20 cellular contexts compared by ENCODE assay signal in genomic region chr12:18581232-18581962, GRCh38.
DNase-seq lines count a peak whose midpoint lies in the region; ATAC-seq, FAIRE-seq and TF ChIP-seq lines count a peak whose summit lies in the region.
"Had no signal": no experiment of that assay in that cellular context is flagged by ENCODE, and none has a peak within 500 bp of the region (broad histone marks: within the 10 kb centered on the region; RNA-seq: fewer than 3 reads in every experiment).

No MANE protein-coding gene starts in this region.

- H3K36me3 ChIP-seq in HepG2 (replicated peaks in 1 of 2; ENCODE audit: control insufficient read depth in 1 of 2, insufficient read depth in 2 of 2, low read length in 2 of 2) (no peaks in the 10 kb centered on the region), right lobe of liver (no peaks in the 10 kb centered on the region), adipocyte (ENCODE audit: control insufficient read depth, insufficient read depth, low read length, severe bottlenecking) (no peaks in the 10 kb centered on the region), upper lobe of left lung (no peaks in the 10 kb centered on the region)
- H3K36me3 ChIP-seq: HAP-1 had no signal

- TF ChIP-seq EP300 in HepG2 (IDR thresholded peaks at IDR 0.05; ENCODE audit: low read depth in 2 of 2, low read length in 2 of 2): no peak
- TF ChIP-seq EP300 in HepG2 (CRISPR knock-in tag; IDR thresholded peaks at IDR 0.05; ENCODE audit: borderline replicate concordance): no peak
- no peak for TF ChIP-seq EP300 in upper lobe of left lung (IDR thresholded peaks at IDR 0.05)

- FAIRE-seq in HepG2 (lab: Jason Lieb, UNC): no peak
- FAIRE-seq: GM19239, H1, HTR-8/SVneo had no signal

- H3K4me1 ChIP-seq in HepG2 (ENCODE audit: insufficient read depth, low read length) (no peaks in the 10 kb centered on the region), right lobe of liver (no peaks in the 10 kb centered on the region), adipocyte (ENCODE audit: control insufficient read depth, insufficient read depth, low read length) (peaks cover 7% of the 10 kb centered on the region), upper lobe of left lung (no peaks in the 10 kb centered on the region)
- H3K4me1 ChIP-seq: HAP-1 had no signal

- no peaks in the 10 kb centered on the region for H3K79me2 ChIP-seq in HepG2 (ENCODE audit: insufficient read depth, low read length)

- H3K4me3 ChIP-seq in HepG2 (replicated peaks in 1 of 3; ENCODE audit: insufficient read depth in 1 of 3, low read depth in 2 of 3, low read length in 3 of 3): no peak overlapping the region
- H3K4me3 ChIP-seq in right lobe of liver: no peak overlapping the region
- H3K4me3 ChIP-seq in adipocyte (ENCODE audit: low read length): no peak overlapping the region
- no peak overlapping the region for H3K4me3 ChIP-seq in fibroblast of mammary gland (ENCODE audit: control insufficient read depth, low read depth, low read length)
- H3K4me3 ChIP-seq in upper lobe of left lung: no peak overlapping the region
- H3K4me3 ChIP-seq: HAP-1 had no signal

- H2AFZ ChIP-seq in HepG2 (ENCODE audit: low read length): no peak overlapping the region

- intact Hi-C loops in HepG2 (cut with micrococcal nuclease; ENCODE audit: unreplicated experiment): no loop called here
- intact Hi-C loops in right lobe of liver (cut with DNase I): no loop called here
- intact Hi-C loops in cardiac septum (cut with DNase I): no loop called here

- BruUV-seq in HepG2 (replicated peaks; lab: Mats Ljungman, UMichigan): no TSS peak

- DNase-seq in HepG2 (ENCODE audit: low spot score): no peak
- no peak for DNase-seq in right lobe of liver
- DNase-seq in adipocyte (ENCODE audit: low read depth): peak; percentile 34
- peak; percentile 19 for DNase-seq in fibroblast of mammary gland (ENCODE audit: low read depth)
- no peak for DNase-seq in NK-92 treated with Interleukin-12 subunit alpha and Interleukin-12 subunit beta, amount 100 ng/mL, for 24 hours (lab: John Stamatoyannopoulos, UW)
- DNase-seq in NCI-H187 (lab: John Stamatoyannopoulos, UW): no peak
- no peak for DNase-seq in upper lobe of left lung
- no peak for DNase-seq in cardiac septum (ENCODE audit: low spot score)
- DNase-seq: ACHN; C1 segment of cervical spinal cord; Calu3; CD4-positive, alpha-beta T cell; DMS 273 treated with DMSO at 0.1 percent for 48 hours; GDM1; HFFc6 had no signal

- H4K20me1 ChIP-seq in HepG2 (ENCODE audit: insufficient read depth, low read length): no peaks in the 10 kb centered on the region

- TF ChIP-seq RAD21 in HepG2 (CRISPR knock-in tag; IDR thresholded peaks at IDR 0.05): no peak

- WGBS in HepG2 (ENCODE audit: low lambda C conversion rate): 0% methylated on average over 2 of the region's 2 CpGs
- 63% methylated on average over 2 of the region's 2 CpGs for WGBS in right lobe of liver (ENCODE audit: insufficient coverage, low coverage, low lambda C conversion rate, missing lambda C conversion rate)
- WGBS in upper lobe of left lung, 2 donors: 60 to 64% methylated on average over 2 of the region's 2 CpGs

- H3K9me3 ChIP-seq in HepG2 (ENCODE audit: low read length) (peaks cover 20% of the 10 kb centered on the region), right lobe of liver (no peaks in the 10 kb centered on the region), adipocyte (ENCODE audit: control insufficient read depth, low read length) (peaks cover 5% of the 10 kb centered on the region), upper lobe of left lung (peaks cover 0 to 6% (median 3%) of the 10 kb centered on the region in 4 donors)
- H3K9me3 ChIP-seq: HAP-1 had no signal

- H3K27ac ChIP-seq in HepG2 (ENCODE audit: extremely low read length, insufficient read depth, low read length): no peak overlapping the region
- no peak overlapping the region for H3K27ac ChIP-seq in right lobe of liver
- H3K27ac ChIP-seq in upper lobe of left lung: no peak overlapping the region
- H3K27ac ChIP-seq: 22Rv1 had no signal

- ATAC-seq in HepG2 (no peak), right lobe of liver (no peak), upper lobe of left lung (ENCODE audit: low FRiP score in 2 of 2) (no peak)

- no peak overlapping the region for H3K4me2 ChIP-seq in HepG2 (ENCODE audit: low read depth, low read length)

- TF ChIP-seq CTCF in HepG2 (CRISPR knock-in tag; IDR thresholded peaks at IDR 0.05) (no peak), right lobe of liver (IDR thresholded peaks at IDR 0.05) (no peak), fibroblast of mammary gland (conservative IDR thresholded peaks at IDR 0.05; ENCODE audit: control insufficient read depth, insufficient read depth, low read depth, low read length) (no peak), upper lobe of left lung (IDR thresholded peaks at IDR 0.05) (no peak)

- POLR2A ChIA-PET in HepG2 (lab: Yijun Ruan, JAX): no interaction called here

- H3K9ac ChIP-seq in HepG2 (ENCODE audit: insufficient read depth, low read depth, low read length) (no peak overlapping the region), adipocyte (ENCODE audit: low read length) (no peak overlapping the region)

- TF ChIP-seq POLR2A in HepG2 (IDR thresholded peaks at IDR 0.05; ENCODE audit: insufficient read depth in 1 of 2, low read depth in 2 of 2, low read length in 2 of 2) (no peak), right lobe of liver (IDR thresholded peaks at IDR 0.05) (no peak), upper lobe of left lung (IDR thresholded peaks at IDR 0.05) (no peak)

- CTCF ChIA-PET in HepG2 (lab: Yijun Ruan, JAX; ENCODE audit: low intra/inter-chr PET ratio, low total read pairs): no interaction called here

- no peaks in the 10 kb centered on the region for H3K27me3 ChIP-seq in HepG2 (ENCODE audit: control insufficient read depth in 1 of 2, insufficient read depth in 2 of 2, low read length in 2 of 2)
- H3K27me3 ChIP-seq in right lobe of liver: no peaks in the 10 kb centered on the region
- H3K27me3 ChIP-seq in adipocyte (replicated peaks; ENCODE audit: control insufficient read depth, insufficient read depth, low read length): no peaks in the 10 kb centered on the region
- H3K27me3 ChIP-seq in upper lobe of left lung: no peaks in the 10 kb centered on the region

- in situ Hi-C loops in HepG2 (cut with HindIII; ENCODE audit: extremely low pct_ligation_motif_present, low pct_unique_long_range_greater_than_20kb): no loop called here

TF ChIP-seq in HepG2, 621 proteins besides CTCF, POLR2A, EP300 and RAD21:
- TF ChIP-seq ZNF44 (CRISPR knock-in tag; IDR thresholded peaks at IDR 0.05): no peak
- TF ChIP-seq MAFF (IDR thresholded peaks at IDR 0.05; ENCODE audit: low read depth, low read length): peak; percentile 55; the same call in 1 of the 2 replicates
- TF ChIP-seq MAFK (conservative IDR thresholded peaks at IDR 0.05 in 1 of 2, IDR thresholded peaks at IDR 0.05 in 1 of 2; ENCODE audit: low read length in 2 of 2): peak; percentile 61 to 81; a peak in 3 of 4 replicates
- TF ChIP-seq NFE2L2 (IDR thresholded peaks at IDR 0.05; ENCODE audit: low read length): peak; percentile 40; the same call in 1 of the 2 replicates
- TF ChIP-seq ZSCAN30 (CRISPR knock-in tag; IDR thresholded peaks at IDR 0.05): no peak

Comparison
In these comparisons a context has a peak if more than half of its experiments do, and no peak if none do; other contexts are left out.
1. DNase-seq: peak in adipocyte (single experiment) and fibroblast of mammary gland (single experiment); none in HepG2 (single experiment), right lobe of liver (0 of 3), NK-92 treated with Interleukin-12 subunit alpha and Interleukin-12 subunit beta, amount 100 ng/mL, for 24 hours (single experiment), NCI-H187 (0 of 2), upper lobe of left lung (0 of 2) and cardiac septum (single experiment).